In the genomic region with DNA sequence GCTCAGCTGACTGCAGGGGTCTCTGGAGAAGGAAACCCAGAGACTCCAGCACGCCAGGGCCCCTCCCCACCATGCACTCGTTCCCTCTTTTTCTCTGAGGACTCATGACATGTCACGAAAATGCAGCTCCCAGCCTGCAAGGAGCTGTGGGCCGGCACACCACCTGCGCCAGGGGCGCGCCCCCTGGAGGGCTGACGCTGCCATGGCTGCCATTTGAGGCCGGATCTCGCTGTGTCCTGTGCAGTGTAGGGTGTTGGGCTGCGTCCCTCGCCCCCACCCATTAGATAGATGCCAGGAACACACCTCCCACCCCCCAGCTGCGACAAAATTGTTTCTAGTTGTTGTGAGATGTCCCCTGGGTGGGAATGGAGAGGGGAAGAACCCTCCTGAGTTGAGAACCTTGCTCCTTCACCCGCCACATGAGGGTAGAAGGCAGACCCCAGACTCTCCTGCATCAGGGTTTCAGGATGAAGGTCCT, we compare ENCODE assay signal across 9 cellular contexts. TPM values are rescaled to one million over a fixed set of nuclear protein-coding genes. Genes with fewer than 3 reads are reported as not detected.
A peak's percentile ranks its signal among the peaks of the same experiment; 100 is the strongest.
DNase-seq lines count a peak whose midpoint lies in the region; ATAC-seq and TF ChIP-seq lines count a peak whose summit lies in the region.
"Had no signal": no experiment of that assay in that cellular context is flagged by ENCODE, and none has a peak within 500 bp of the region (broad histone marks: within the 10 kb centered on the region; RNA-seq: fewer than 3 reads in every experiment).

No MANE protein-coding gene starts in this region.

- no peaks in the 10 kb centered on the region for H3K27me3 Mint-ChIP-seq in activated T-helper 1 cell treated with anti-CD3 and anti-CD28 coated beads, Interleukin-12 subunit alpha, Interleukin-12 subunit beta, Interleukin-2, Interleukin-4 antibody, amounts not matched to agents 30 ng/mL and 10 ng/mL and 1 ng/mL, durations not matched to agents 14 hours and 24 hours and 36 hours (ENCODE audit: insufficient read depth)

- no peak overlapping the region for H2BK5ac ChIP-seq in trophoblast cell (ENCODE audit: low read depth, low read length, poor library complexity)

- no peak overlapping the region for H3K23ac ChIP-seq in trophoblast cell (ENCODE audit: low read length)

- no peaks in the 10 kb centered on the region for H4K20me1 ChIP-seq in OCI-LY7 (ENCODE audit: insufficient read depth, low read length)

- no peak overlapping the region for H3K4me3 Mint-ChIP-seq in activated T-helper 1 cell treated with anti-CD3 and anti-CD28 coated beads, Interleukin-12 subunit alpha, Interleukin-12 subunit beta, Interleukin-2, Interleukin-4 antibody, amounts not matched to agents 30 ng/mL and 10 ng/mL and 1 ng/mL, durations not matched to agents 14 hours and 24 hours and 36 hours

- no peak overlapping the region for H2BK120ac ChIP-seq in trophoblast cell (ENCODE audit: insufficient read depth, low read length, poor library complexity)

- H3K4me2 ChIP-seq in OCI-LY7 (ENCODE audit: low read length) (peak overlapping the region; percentile 3; the same call in 1 of the 2 replicates), trophoblast cell (ENCODE audit: low read length) (no peak overlapping the region)

- H2AK5ac ChIP-seq in trophoblast cell (ENCODE audit: low read length): no peak overlapping the region

- no peak overlapping the region for H3K14ac ChIP-seq in trophoblast cell (ENCODE audit: low read length)

- H3K9me2 ChIP-seq in OCI-LY7 (ENCODE audit: insufficient read depth, low read length): no peaks in the 10 kb centered on the region

- H3K4me3 ChIP-seq in OCI-LY7 (ENCODE audit: low read depth, low read length, poor library complexity, severe bottlenecking) (no peak overlapping the region), foreskin fibroblast (ENCODE audit: low read depth in 1 of 2, low read length in 2 of 2) (no peak overlapping the region), trophoblast cell (ENCODE audit: low read depth, low read length) (no peak overlapping the region), upper lobe of right lung (no peak overlapping the region)

- CTCF ChIA-PET in OCI-LY7 (lab: Charles Lee; ENCODE audit: unreplicated experiment): interaction anchor here (0.6 to 1.1 kb wide), 4 partner anchors 10 to 92 kb away, joined by 3 to 4 read pairs (median 3); a partner anchor contains a TSS

- H3K27ac ChIP-seq in OCI-LY7 (ENCODE audit: low read depth, low read length, poor library complexity, severe bottlenecking): no peak overlapping the region
- H3K27ac ChIP-seq in trophoblast cell (ENCODE audit: low read depth, low read length): no peak overlapping the region
- H3K27ac ChIP-seq in upper lobe of right lung: peak overlapping the region; percentile 87

- H2AFZ ChIP-seq in OCI-LY7 (ENCODE audit: low read length) (no peak overlapping the region), trophoblast cell (ENCODE audit: insufficient read depth, low read length, poor library complexity) (no peak overlapping the region)

- H3K79me2 ChIP-seq in OCI-LY7 (ENCODE audit: insufficient read depth, low read depth, low read length) (no peaks in the 10 kb centered on the region), trophoblast cell (ENCODE audit: control insufficient read depth, insufficient read depth, low read length, poor library complexity) (no peaks in the 10 kb centered on the region)

- no peak overlapping the region for H4K8ac ChIP-seq in trophoblast cell (ENCODE audit: low read depth, low read length)

- H3K4me1 Mint-ChIP-seq in activated T-helper 1 cell treated with anti-CD3 and anti-CD28 coated beads, Interleukin-12 subunit alpha, Interleukin-12 subunit beta, Interleukin-2, Interleukin-4 antibody, amounts not matched to agents 30 ng/mL and 10 ng/mL and 1 ng/mL, durations not matched to agents 14 hours and 24 hours and 36 hours (ENCODE audit: low read depth): peaks cover 67% of the 10 kb centered on the region

- DNase-seq in SIG-M5 treated with dmso at 0.1 percent for 504 hours (lab: John Stamatoyannopoulos, UW; ENCODE audit: unreplicated experiment): peak; percentile 58
- DNase-seq in SIG-M5 (lab: John Stamatoyannopoulos, UW): no peak
- DNase-seq in OCI-LY7 (ENCODE audit: low spot score): peak; percentile 85
- DNase-seq in activated T-helper 1 cell treated with anti-CD3 and anti-CD28 coated beads, Interleukin-12 subunit alpha, Interleukin-12 subunit beta, Interleukin-2, Interleukin-4 antibody, amounts not matched to agents 30 ng/mL and 10 ng/mL and 1 ng/mL, durations not matched to agents 14 hours and 24 hours and 36 hours (ENCODE audit: low spot score): peak; percentile 70
- DNase-seq in foreskin fibroblast: peak in 1 of 2 donors; percentile 78
- peak; percentile 65 to 83 for DNase-seq in trophoblast cell
- DNase-seq in upper lobe of right lung: peak; percentile 91

- H3K36me3 ChIP-seq in OCI-LY7 (ENCODE audit: insufficient read depth, low read length) (peaks cover 60% of the 10 kb centered on the region), trophoblast cell (ENCODE audit: control insufficient read depth in 1 of 2, insufficient read depth in 2 of 2, low read length in 2 of 2) (peaks cover 51 to 54% of the 10 kb centered on the region in 2 experiments), upper lobe of right lung (peaks cover 15% of the 10 kb centered on the region)

- H2BK12ac ChIP-seq in trophoblast cell (ENCODE audit: low read length): no peak overlapping the region

- H3K4me1 ChIP-seq in OCI-LY7 (ENCODE audit: insufficient read depth, low read length, poor library complexity, severe bottlenecking): peaks cover 62% of the 10 kb centered on the region
- H3K4me1 ChIP-seq in trophoblast cell (ENCODE audit: control insufficient read depth in 1 of 2, insufficient read depth in 2 of 2, low read length in 2 of 2): peaks cover 6 to 13% of the 10 kb centered on the region in 2 experiments
- H3K4me1 ChIP-seq in upper lobe of right lung: peaks cover 75% of the 10 kb centered on the region

- H3K27me3 ChIP-seq in trophoblast cell (ENCODE audit: insufficient read depth, low read length) (no peaks in the 10 kb centered on the region), upper lobe of right lung (no peaks in the 10 kb centered on the region)

- ATAC-seq in upper lobe of right lung (peak; percentile 59), HG02678 (IDR thresholded peaks at IDR 0.05; ENCODE audit: unreplicated experiment) (no peak)

- H4K91ac ChIP-seq in trophoblast cell (ENCODE audit: low read depth, low read length): no peak overlapping the region

- TF ChIP-seq CTCF in OCI-LY7 (conservative IDR thresholded peaks at IDR 0.05; ENCODE audit: low read length) (peak; percentile 100), foreskin fibroblast (IDR thresholded peaks at IDR 0.05; ENCODE audit: low read depth, low read length) (peak; percentile 83), upper lobe of right lung (IDR thresholded peaks at IDR 0.05) (peak; percentile 94)

- H3K27ac Mint-ChIP-seq in activated T-helper 1 cell treated with anti-CD3 and anti-CD28 coated beads, Interleukin-12 subunit alpha, Interleukin-12 subunit beta, Interleukin-2, Interleukin-4 antibody, amounts not matched to agents 30 ng/mL and 10 ng/mL and 1 ng/mL, durations not matched to agents 14 hours and 24 hours and 36 hours: no peak overlapping the region

- no peak overlapping the region for H3K4ac ChIP-seq in trophoblast cell (ENCODE audit: low read depth, low read length)

- H3K9ac ChIP-seq in trophoblast cell (ENCODE audit: low read length): no peak overlapping the region

- no peak overlapping the region for H4K12ac ChIP-seq in trophoblast cell (ENCODE audit: low read depth, low read length)

- BruUV-seq in OCI-LY7 (replicated peaks; lab: Mats Ljungman, UMichigan): no TSS peak

- H3K79me1 ChIP-seq in trophoblast cell (ENCODE audit: low read length): no peaks in the 10 kb centered on the region

- POLR2A ChIA-PET in OCI-LY7 (lab: Charles Lee): interaction anchor here (1.4 kb wide), 1 partner anchor 49 kb away, joined by 3 read pairs; no protein-coding TSS in a partner anchor

- no peak overlapping the region for H3K18ac ChIP-seq in trophoblast cell (ENCODE audit: low read length)

- peaks cover 35% of the 10 kb centered on the region for H3K36me3 Mint-ChIP-seq in activated T-helper 1 cell treated with anti-CD3 and anti-CD28 coated beads, Interleukin-12 subunit alpha, Interleukin-12 subunit beta, Interleukin-2, Interleukin-4 antibody, amounts not matched to agents 30 ng/mL and 10 ng/mL and 1 ng/mL, durations not matched to agents 14 hours and 24 hours and 36 hours (ENCODE audit: low read depth)

- H3K9me3 ChIP-seq in OCI-LY7 (ENCODE audit: low read length): no peaks in the 10 kb centered on the region
- peaks cover 2% of the 10 kb centered on the region for H3K9me3 ChIP-seq in trophoblast cell (ENCODE audit: insufficient read depth, low read depth, low read length)
- H3K9me3 ChIP-seq in upper lobe of right lung: no peaks in the 10 kb centered on the region

- no CpG with 5 or more reads among the region's 14 CpGs for WGBS in trophoblast cell (ENCODE audit: extremely low coverage, insufficient coverage, insufficient read length)

- H3K9me3 Mint-ChIP-seq in activated T-helper 1 cell treated with anti-CD3 and anti-CD28 coated beads, Interleukin-12 subunit alpha, Interleukin-12 subunit beta, Interleukin-2, Interleukin-4 antibody, amounts not matched to agents 30 ng/mL and 10 ng/mL and 1 ng/mL, durations not matched to agents 14 hours and 24 hours and 36 hours: no peaks in the 10 kb centered on the region

- intact Hi-C loops in OCI-LY7 (cut with micrococcal nuclease; ENCODE audit: unreplicated experiment) (loop anchor here (1.0 kb wide), 1 partner anchor 64 kb away; no protein-coding TSS in a partner anchor), upper lobe of right lung (cut with DNase I) (loop anchor here (10.0 kb wide), 1 partner anchor 62 kb away; no protein-coding TSS in a partner anchor)
- intact Hi-C loops in activated T-helper 1 cell treated with anti-CD3 and anti-CD28 coated beads, Interleukin-12 subunit alpha, Interleukin-12 subunit beta, Interleukin-2, Interleukin-4 antibody, amounts not matched to agents 30 ng/mL and 10 ng/mL and 1 ng/mL, durations not matched to agents 14 hours and 24 hours and 36 hours (cut with micrococcal nuclease): loop anchor here (1.0 to 2.0 kb wide), 5 partner anchors 11 to 157 kb away; a partner anchor contains a TSS

RNA-seq across cellular contexts. Expression of a gene that starts 8.2 kb away (rescaled TPM):
- 21.3 and 35.4 TPM in 2 replicates for total RNA-seq in OCI-LY7 (2014; rRNA removed; shearing (Covaris generic))
- total RNA-seq in OCI-LY7 (2022) (44.9 and 45.5 TPM in 2 replicates), upper lobe of right lung (206 TPM)
- total RNA-seq in activated T-helper 1 cell treated with anti-CD3 and anti-CD28 coated beads, Interleukin-12 subunit alpha, Interleukin-12 subunit beta, Interleukin-2, Interleukin-4 antibody, amounts not matched to agents 30 ng/mL and 10 ng/mL and 1 ng/mL, durations not matched to agents 14 hours and 24 hours and 36 hours: 131 and 133 TPM in 2 replicates
- 30.3 and 34.2 TPM in 2 replicates for polyA plus RNA-seq in trophoblast cell (2013)

RNA-seq across cellular contexts. Expression of a gene that starts 10.3 kb away (rescaled TPM):
- total RNA-seq in OCI-LY7 (2014; rRNA removed; shearing (Covaris generic)): 108 and 118 TPM in 2 replicates
- total RNA-seq in OCI-LY7 (2022) (149 TPM in 2 replicates), upper lobe of right lung (3.3 TPM)
- 65.8 and 66.8 TPM in 2 replicates for total RNA-seq in activated T-helper 1 cell treated with anti-CD3 and anti-CD28 coated beads, Interleukin-12 subunit alpha, Interleukin-12 subunit beta, Interleukin-2, Interleukin-4 antibody, amounts not matched to agents 30 ng/mL and 10 ng/mL and 1 ng/mL, durations not matched to agents 14 hours and 24 hours and 36 hours
- 55.5 and 56.1 TPM in 2 replicates for polyA plus RNA-seq in trophoblast cell (2013)

RNA-seq across cellular contexts. Expression of a gene that starts 10.6 kb away (rescaled TPM):
- 87.8 and 89.1 TPM in 2 replicates for total RNA-seq in OCI-LY7 (2014; rRNA removed; shearing (Covaris generic))
- 90.2 and 101 TPM in 2 replicates for total RNA-seq in OCI-LY7 (2022)
- 26.2 and 27.7 TPM in 2 replicates for total RNA-seq in activated T-helper 1 cell treated with anti-CD3 and anti-CD28 coated beads, Interleukin-12 subunit alpha, Interleukin-12 subunit beta, Interleukin-2, Interleukin-4 antibody, amounts not matched to agents 30 ng/mL and 10 ng/mL and 1 ng/mL, durations not matched to agents 14 hours and 24 hours and 36 hours
- 14.8 and 16.0 TPM in 2 replicates for polyA plus RNA-seq in trophoblast cell (2013)
- 32.5 TPM for total RNA-seq in upper lobe of right lung

RNA-seq across cellular contexts. Expression of a gene that starts 30.4 kb away (rescaled TPM):
- not detected in 2 replicates for total RNA-seq in OCI-LY7 (2014; rRNA removed; shearing (Covaris generic))
- 1.1 TPM in 2 replicates for total RNA-seq in OCI-LY7 (2022)
- not detected in 2 replicates for total RNA-seq in activated T-helper 1 cell treated with anti-CD3 and anti-CD28 coated beads, Interleukin-12 subunit alpha, Interleukin-12 subunit beta, Interleukin-2, Interleukin-4 antibody, amounts not matched to agents 30 ng/mL and 10 ng/mL and 1 ng/mL, durations not matched to agents 14 hours and 24 hours and 36 hours
- not detected in 2 replicates for polyA plus RNA-seq in trophoblast cell (2013)
- not detected for total RNA-seq in upper lobe of right lung
- total RNA-seq: subcutaneous adipose tissue had no signal

RNA-seq across cellular contexts. Expression of a gene that starts 37.5 kb away (rescaled TPM):
- 229 and 266 TPM in 2 replicates for total RNA-seq in OCI-LY7 (2014; rRNA removed; shearing (Covaris generic))
- 184 and 190 TPM in 2 replicates for total RNA-seq in OCI-LY7 (2022)
- 39.4 and 39.6 TPM in 2 replicates for total RNA-seq in activated T-helper 1 cell treated with anti-CD3 and anti-CD28 coated beads, Interleukin-12 subunit alpha, Interleukin-12 subunit beta, Interleukin-2, Interleukin-4 antibody, amounts not matched to agents 30 ng/mL and 10 ng/mL and 1 ng/mL, durations not matched to agents 14 hours and 24 hours and 36 hours
- polyA plus RNA-seq in trophoblast cell (2013): 38.7 and 44.2 TPM in 2 replicates
- 1.1 TPM for total RNA-seq in upper lobe of right lung

Comparison
In these comparisons a context has a peak if more than half of its experiments do, and no peak if none do; other contexts are left out.
1. RNA of a gene that starts 10.3 kb away (total RNA-seq): 108 to 149 TPM in OCI-LY7 and 65.8 to 66.8 TPM in activated T-helper 1 cell treated with anti-CD3 and anti-CD28 coated beads, Interleukin-12 subunit alpha, Interleukin-12 subunit beta, Interleukin-2, Interleukin-4 antibody, amounts not matched to agents 30 ng/mL and 10 ng/mL and 1 ng/mL, durations not matched to agents 14 hours and 24 hours and 36 hours; 3.3 TPM in upper lobe of right lung (single experiment); every median in the first group is over 10 times any median in the second.
2. Peak in every context shown above with its lines, with median percentiles within 50 percentile points of each other: CTCF ChIP-seq.